ENCODE assay signal across 1 cellular context in the genomic region with DNA sequence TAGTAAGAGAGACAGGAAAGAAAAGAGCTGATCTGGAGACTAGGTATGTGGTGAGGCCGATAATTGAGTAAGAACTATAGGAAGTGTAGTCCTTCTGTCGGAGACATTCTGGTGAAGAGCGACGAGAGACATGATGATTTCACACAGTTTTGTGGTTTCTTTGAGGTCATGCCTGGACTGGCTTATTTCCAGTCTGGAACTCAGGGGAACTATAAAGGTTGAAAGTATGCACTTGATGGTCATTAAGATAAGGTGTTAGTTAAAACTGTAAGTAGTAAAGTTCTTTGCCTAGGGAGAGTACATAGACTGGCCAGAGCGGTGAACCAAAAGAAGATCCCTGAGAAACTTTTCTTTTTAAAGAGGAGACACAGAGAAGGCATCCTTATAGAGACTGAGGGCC.
A peak's percentile ranks its signal among the peaks of the same experiment; 100 is the strongest.
TF ChIP-seq lines count a peak whose summit lies in the region.

No MANE protein-coding gene starts in this region.

TF ChIP-seq in HEK293, 187 proteins besides CTCF, POLR2A, EP300 and RAD21 (continued from another document and continues in another):
- TF ChIP-seq, protein P1, sequence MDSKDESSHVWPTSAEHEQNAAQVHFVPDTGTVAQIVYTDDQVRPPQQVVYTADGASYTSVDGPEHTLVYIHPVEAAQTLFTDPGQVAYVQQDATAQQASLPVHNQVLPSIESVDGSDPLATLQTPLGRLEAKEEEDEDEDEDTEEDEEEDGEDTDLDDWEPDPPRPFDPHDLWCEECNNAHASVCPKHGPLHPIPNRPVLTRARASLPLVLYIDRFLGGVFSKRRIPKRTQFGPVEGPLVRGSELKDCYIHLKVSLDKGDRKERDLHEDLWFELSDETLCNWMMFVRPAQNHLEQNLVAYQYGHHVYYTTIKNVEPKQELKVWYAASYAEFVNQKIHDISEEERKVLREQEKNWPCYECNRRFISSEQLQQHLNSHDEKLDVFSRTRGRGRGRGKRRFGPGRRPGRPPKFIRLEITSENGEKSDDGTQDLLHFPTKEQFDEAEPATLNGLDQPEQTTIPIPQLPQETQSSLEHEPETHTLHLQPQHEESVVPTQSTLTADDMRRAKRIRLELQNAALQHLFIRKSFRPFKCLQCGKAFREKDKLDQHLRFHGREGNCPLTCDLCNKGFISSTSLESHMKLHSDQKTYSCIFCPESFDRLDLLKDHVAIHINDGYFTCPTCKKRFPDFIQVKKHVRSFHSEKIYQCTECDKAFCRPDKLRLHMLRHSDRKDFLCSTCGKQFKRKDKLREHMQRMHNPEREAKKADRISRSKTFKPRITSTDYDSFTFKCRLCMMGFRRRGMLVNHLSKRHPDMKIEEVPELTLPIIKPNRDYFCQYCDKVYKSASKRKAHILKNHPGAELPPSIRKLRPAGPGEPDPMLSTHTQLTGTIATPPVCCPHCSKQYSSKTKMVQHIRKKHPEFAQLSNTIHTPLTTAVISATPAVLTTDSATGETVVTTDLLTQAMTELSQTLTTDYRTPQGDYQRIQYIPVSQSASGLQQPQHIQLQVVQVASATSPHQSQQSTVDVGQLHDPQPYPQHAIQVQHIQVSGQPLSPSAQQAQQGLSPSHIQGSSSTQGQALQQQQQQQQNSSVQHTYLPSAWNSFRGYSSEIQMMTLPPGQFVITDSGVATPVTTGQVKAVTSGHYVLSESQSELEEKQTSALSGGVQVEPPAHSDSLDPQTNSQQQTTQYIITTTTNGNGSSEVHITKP (tag by site-specific recombination; IDR thresholded peaks at IDR 0.05): peak; percentile 93
- TF ChIP-seq ZNF654 (tag by site-specific recombination; IDR thresholded peaks at IDR 0.05; ENCODE audit: low read depth) (peak; percentile 21; the same call in 1 of the 2 replicates), MYNN (tag by site-specific recombination; IDR thresholded peaks at IDR 0.05; ENCODE audit: borderline replicate concordance) (0 out of 2 replicates have a peak, but pooled peaks have one; percentile 23), PRDM1 (tag by site-specific recombination; IDR thresholded peaks at IDR 0.05) (no peak), ZNF549 (tag by site-specific recombination; IDR thresholded peaks at IDR 0.05) (no peak), ZNF792 (tag by site-specific recombination; IDR thresholded peaks at IDR 0.05) (no peak), ZNF660 (tag by site-specific recombination; IDR thresholded peaks at IDR 0.05) (0 out of 2 replicates have a peak, but pooled peaks have one; percentile 43), ZNF501 (tag by site-specific recombination; IDR thresholded peaks at IDR 0.05) (peak; percentile 64; the same call in 1 of the 2 replicates), ZNF600 (tag by site-specific recombination; IDR thresholded peaks at IDR 0.05) (peak; percentile 63), ZBTB26 (tag by site-specific recombination; optimal IDR thresholded peaks at IDR 0.05) (no peak), ZNF2 (tag by site-specific recombination; IDR thresholded peaks at IDR 0.05) (no peak; the same call in 1 of the 2 replicates), ZBTB8A (tag by site-specific recombination; IDR thresholded peaks at IDR 0.05) (0 out of 2 replicates have a peak, but pooled peaks have one; percentile 22), ZBTB17 (tag by site-specific recombination; IDR thresholded peaks at IDR 0.05) (peak; percentile 91), KLF9 (tag by site-specific recombination; IDR thresholded peaks at IDR 0.05; ENCODE audit: low read depth) (no peak), KLF7 (tag by site-specific recombination; IDR thresholded peaks at IDR 0.05; ENCODE audit: borderline replicate concordance) (no peak; the same call in 1 of the 2 replicates), SP7 (tag by site-specific recombination; IDR thresholded peaks at IDR 0.05) (peak; percentile 78), ZNF530 (tag by site-specific recombination; IDR thresholded peaks at IDR 0.05; ENCODE audit: low read depth) (no peak), ZNF76 (tag by site-specific recombination; IDR thresholded peaks at IDR 0.05; ENCODE audit: borderline replicate concordance, low read depth) (peak; percentile 51; the same call in 1 of the 2 replicates), ZNF670 (tag by site-specific recombination; IDR thresholded peaks at IDR 0.05; ENCODE audit: low read depth) (no peak), ZNF791 (tag by site-specific recombination; IDR thresholded peaks at IDR 0.05) (no peak), ZNF610 (tag by site-specific recombination; IDR thresholded peaks at IDR 0.05; ENCODE audit: borderline replicate concordance) (peak; percentile 74; the same call in 1 of the 2 replicates), ZNF324 (tag by site-specific recombination; IDR thresholded peaks at IDR 0.05) (peak; percentile 92), ZBTB1 (tag by site-specific recombination; IDR thresholded peaks at IDR 0.05) (0 out of 2 replicates have a peak, but pooled peaks have one; percentile 72), KLF17 (tag by site-specific recombination; IDR thresholded peaks at IDR 0.05) (no peak), ZNF785 (tag by site-specific recombination; IDR thresholded peaks at IDR 0.05) (no peak), TRIM28 (IDR thresholded peaks at IDR 0.05; ENCODE audit: borderline replicate concordance, low read length) (peak; percentile 82; the same call in 1 of the 2 replicates), ZBTB48 (tag by site-specific recombination; IDR thresholded peaks at IDR 0.05) (peak; percentile 83), ZNF518A (tag by site-specific recombination; conservative IDR thresholded peaks at IDR 0.05; ENCODE audit: low read depth) (peak; percentile 46; the same call in 1 of the 2 replicates), ZBTB20 (tag by site-specific recombination; IDR thresholded peaks at IDR 0.05) (no peak)
- TF ChIP-seq, protein P2, sequence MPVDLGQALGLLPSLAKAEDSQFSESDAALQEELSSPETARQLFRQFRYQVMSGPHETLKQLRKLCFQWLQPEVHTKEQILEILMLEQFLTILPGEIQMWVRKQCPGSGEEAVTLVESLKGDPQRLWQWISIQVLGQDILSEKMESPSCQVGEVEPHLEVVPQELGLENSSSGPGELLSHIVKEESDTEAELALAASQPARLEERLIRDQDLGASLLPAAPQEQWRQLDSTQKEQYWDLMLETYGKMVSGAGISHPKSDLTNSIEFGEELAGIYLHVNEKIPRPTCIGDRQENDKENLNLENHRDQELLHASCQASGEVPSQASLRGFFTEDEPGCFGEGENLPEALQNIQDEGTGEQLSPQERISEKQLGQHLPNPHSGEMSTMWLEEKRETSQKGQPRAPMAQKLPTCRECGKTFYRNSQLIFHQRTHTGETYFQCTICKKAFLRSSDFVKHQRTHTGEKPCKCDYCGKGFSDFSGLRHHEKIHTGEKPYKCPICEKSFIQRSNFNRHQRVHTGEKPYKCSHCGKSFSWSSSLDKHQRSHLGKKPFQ (tag by site-specific recombination; IDR thresholded peaks at IDR 0.05): peak; percentile 84
- TF ChIP-seq, protein P3, sequence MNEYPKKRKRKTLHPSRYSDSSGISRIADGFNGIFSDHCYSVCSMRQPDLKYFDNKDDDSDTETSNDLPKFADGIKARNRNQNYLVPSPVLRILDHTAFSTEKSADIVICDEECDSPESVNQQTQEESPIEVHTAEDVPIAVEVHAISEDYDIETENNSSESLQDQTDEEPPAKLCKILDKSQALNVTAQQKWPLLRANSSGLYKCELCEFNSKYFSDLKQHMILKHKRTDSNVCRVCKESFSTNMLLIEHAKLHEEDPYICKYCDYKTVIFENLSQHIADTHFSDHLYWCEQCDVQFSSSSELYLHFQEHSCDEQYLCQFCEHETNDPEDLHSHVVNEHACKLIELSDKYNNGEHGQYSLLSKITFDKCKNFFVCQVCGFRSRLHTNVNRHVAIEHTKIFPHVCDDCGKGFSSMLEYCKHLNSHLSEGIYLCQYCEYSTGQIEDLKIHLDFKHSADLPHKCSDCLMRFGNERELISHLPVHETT (tag by site-specific recombination; IDR thresholded peaks at IDR 0.05): peak; percentile 99
- TF ChIP-seq, protein P4, sequence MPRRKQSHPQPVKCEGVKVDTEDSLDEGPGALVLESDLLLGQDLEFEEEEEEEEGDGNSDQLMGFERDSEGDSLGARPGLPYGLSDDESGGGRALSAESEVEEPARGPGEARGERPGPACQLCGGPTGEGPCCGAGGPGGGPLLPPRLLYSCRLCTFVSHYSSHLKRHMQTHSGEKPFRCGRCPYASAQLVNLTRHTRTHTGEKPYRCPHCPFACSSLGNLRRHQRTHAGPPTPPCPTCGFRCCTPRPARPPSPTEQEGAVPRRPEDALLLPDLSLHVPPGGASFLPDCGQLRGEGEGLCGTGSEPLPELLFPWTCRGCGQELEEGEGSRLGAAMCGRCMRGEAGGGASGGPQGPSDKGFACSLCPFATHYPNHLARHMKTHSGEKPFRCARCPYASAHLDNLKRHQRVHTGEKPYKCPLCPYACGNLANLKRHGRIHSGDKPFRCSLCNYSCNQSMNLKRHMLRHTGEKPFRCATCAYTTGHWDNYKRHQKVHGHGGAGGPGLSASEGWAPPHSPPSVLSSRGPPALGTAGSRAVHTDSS (tag by site-specific recombination; IDR thresholded peaks at IDR 0.05): 0 out of 2 replicates have a peak, but pooled peaks have one; percentile 6
- TF ChIP-seq, protein P5, sequence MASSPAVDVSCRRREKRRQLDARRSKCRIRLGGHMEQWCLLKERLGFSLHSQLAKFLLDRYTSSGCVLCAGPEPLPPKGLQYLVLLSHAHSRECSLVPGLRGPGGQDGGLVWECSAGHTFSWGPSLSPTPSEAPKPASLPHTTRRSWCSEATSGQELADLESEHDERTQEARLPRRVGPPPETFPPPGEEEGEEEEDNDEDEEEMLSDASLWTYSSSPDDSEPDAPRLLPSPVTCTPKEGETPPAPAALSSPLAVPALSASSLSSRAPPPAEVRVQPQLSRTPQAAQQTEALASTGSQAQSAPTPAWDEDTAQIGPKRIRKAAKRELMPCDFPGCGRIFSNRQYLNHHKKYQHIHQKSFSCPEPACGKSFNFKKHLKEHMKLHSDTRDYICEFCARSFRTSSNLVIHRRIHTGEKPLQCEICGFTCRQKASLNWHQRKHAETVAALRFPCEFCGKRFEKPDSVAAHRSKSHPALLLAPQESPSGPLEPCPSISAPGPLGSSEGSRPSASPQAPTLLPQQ (tag by site-specific recombination; IDR thresholded peaks at IDR 0.05): peak; percentile 82
- TF ChIP-seq, protein P6, sequence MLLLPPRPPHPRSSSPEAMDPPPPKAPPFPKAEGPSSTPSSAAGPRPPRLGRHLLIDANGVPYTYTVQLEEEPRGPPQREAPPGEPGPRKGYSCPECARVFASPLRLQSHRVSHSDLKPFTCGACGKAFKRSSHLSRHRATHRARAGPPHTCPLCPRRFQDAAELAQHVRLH (tag by site-specific recombination; IDR thresholded peaks at IDR 0.05): peak; percentile 81
- TF ChIP-seq, protein P7, sequence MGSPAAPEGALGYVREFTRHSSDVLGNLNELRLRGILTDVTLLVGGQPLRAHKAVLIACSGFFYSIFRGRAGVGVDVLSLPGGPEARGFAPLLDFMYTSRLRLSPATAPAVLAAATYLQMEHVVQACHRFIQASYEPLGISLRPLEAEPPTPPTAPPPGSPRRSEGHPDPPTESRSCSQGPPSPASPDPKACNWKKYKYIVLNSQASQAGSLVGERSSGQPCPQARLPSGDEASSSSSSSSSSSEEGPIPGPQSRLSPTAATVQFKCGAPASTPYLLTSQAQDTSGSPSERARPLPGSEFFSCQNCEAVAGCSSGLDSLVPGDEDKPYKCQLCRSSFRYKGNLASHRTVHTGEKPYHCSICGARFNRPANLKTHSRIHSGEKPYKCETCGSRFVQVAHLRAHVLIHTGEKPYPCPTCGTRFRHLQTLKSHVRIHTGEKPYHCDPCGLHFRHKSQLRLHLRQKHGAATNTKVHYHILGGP (tag by site-specific recombination; IDR thresholded peaks at IDR 0.05): no peak
